Comparison of ENCODE assay signal across 8 cellular contexts in the genomic region with DNA sequence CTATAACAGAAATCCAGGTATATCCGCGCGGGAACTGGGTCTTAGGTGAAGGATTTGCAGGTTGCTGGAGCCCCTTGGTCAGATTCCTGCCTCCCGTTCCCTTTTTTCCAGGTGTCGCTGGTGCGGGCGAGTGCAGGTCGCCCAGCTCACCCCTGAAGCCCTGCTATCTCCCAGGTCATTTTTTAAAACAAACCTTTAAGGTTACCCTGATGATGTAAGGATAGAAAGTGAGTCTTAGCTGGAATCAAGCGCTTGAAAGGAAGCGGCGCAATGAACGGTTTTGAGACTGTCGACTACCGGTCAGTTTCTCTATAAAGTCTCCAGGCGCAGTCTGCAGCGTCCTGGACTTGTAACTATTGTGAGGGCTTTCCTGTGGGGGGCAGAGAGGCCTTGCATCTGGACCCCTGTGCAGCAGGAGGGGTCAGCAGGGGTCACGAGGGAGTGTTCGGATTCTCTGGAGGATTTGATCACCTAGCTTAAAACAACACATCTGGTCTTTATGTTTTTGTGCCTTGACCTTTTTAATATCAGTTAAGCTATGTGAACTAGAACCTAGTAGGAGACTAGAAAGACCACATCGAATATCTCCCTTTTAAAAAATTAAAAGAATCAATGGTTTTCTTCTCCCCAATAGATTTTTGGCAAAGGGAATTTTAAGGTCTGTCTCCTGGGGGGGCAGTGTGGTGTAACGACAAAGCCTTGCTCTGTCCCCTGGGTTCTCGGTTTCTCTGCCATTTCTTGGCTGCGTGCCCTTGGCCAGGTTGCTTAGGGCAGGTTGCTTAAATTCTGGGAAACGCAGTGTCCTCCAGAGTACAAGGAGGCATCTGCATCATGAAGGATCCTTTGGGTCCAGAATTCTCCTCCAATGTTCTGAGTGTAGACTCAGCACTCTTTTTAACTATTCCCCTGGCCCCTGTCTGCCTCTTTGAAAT. TPM values are rescaled to one million over a fixed set of nuclear protein-coding genes. Genes with fewer than 3 reads are reported as not detected.
DNase-seq lines count a peak whose midpoint lies in the region; ATAC-seq and TF ChIP-seq lines count a peak whose summit lies in the region.

No MANE protein-coding gene starts in this region.

- no peak for TF ChIP-seq POLR2A in right lobe of liver (IDR thresholded peaks at IDR 0.05)
- TF ChIP-seq POLR2A in upper lobe of left lung (IDR thresholded peaks at IDR 0.05) = no peak

- ATAC-seq in right lobe of liver (peak; percentile 4 to 25 (median 18)), upper lobe of left lung (ENCODE audit: low FRiP score in 2 of 2) (peak in 1 of 2 donors; percentile 15), HG03442 (IDR thresholded peaks at IDR 0.05; ENCODE audit: unreplicated experiment) (no peak)

- TF ChIP-seq EP300 in upper lobe of left lung (IDR thresholded peaks at IDR 0.05) = no peak

- H3K9ac ChIP-seq in HUES64 (ENCODE audit: low read depth, low read length) = peak overlapping the region; percentile 88

- TF ChIP-seq CTCF in C4-2B (conservative IDR thresholded peaks at IDR 0.05) = no peak; the same call in 1 of the 2 replicates
- TF ChIP-seq CTCF in right lobe of liver (IDR thresholded peaks at IDR 0.05) = no peak
- no peak for TF ChIP-seq CTCF in upper lobe of left lung (IDR thresholded peaks at IDR 0.05)

- no peaks in the 10 kb centered on the region for H3K36me3 ChIP-seq in HUES64 (ENCODE audit: insufficient read depth, low read length)
- no peaks in the 10 kb centered on the region for H3K36me3 ChIP-seq in right lobe of liver
- no peaks in the 10 kb centered on the region for H3K36me3 ChIP-seq in upper lobe of left lung

- H3K9me3 ChIP-seq in HUES64 (ENCODE audit: insufficient read depth, low read depth, low read length) (no peaks in the 10 kb centered on the region), right lobe of liver (no peaks in the 10 kb centered on the region), upper lobe of left lung (no peaks in the 10 kb centered on the region)

- peaks cover 69% of the 10 kb centered on the region for H3K27me3 ChIP-seq in HUES64 (ENCODE audit: insufficient read depth, low read length)
- peaks cover 0 to 15% of the 10 kb centered on the region in 2 donors for H3K27me3 ChIP-seq in right lobe of liver
- H3K27me3 ChIP-seq in upper lobe of left lung = peaks cover 0 to 10% (median 6%) of the 10 kb centered on the region in 4 donors

- in situ Hi-C loops in T47D (cut with HindIII; ENCODE audit: low pct_unique_long_range_greater_than_20kb, low sequenced_read_pairs) = no loop called here

- H3K4me1 ChIP-seq in HUES64 (ENCODE audit: insufficient read depth, low read length) = peaks cover 25% of the 10 kb centered on the region
- peaks cover 0 to 26% (median 6%) of the 10 kb centered on the region in 4 donors for H3K4me1 ChIP-seq in right lobe of liver
- peaks cover 23 to 33% (median 27%) of the 10 kb centered on the region in 4 donors for H3K4me1 ChIP-seq in upper lobe of left lung

- 8% methylated on average over 21 of the region's 23 CpGs for WGBS in HUES64
- WGBS in right lobe of liver (ENCODE audit: insufficient coverage, low coverage, low lambda C conversion rate, missing lambda C conversion rate) = 5% methylated on average over 19 of the region's 23 CpGs
- WGBS in upper lobe of left lung, 2 donors = 2 to 3% methylated on average over 22 to 23 of the region's 23 CpGs

- intact Hi-C loops in right lobe of liver (cut with DNase I) = no loop called here

- DNase-seq in T47D (ENCODE audit: low read depth in 1 of 2, low spot score in 1 of 2) (peak; percentile 13 to 18), right lobe of liver (no peak), upper lobe of left lung (no peak)
- no peak for DNase-seq in stimulated activated CD4-positive, alpha-beta T cell treated with anti-CD3 and anti-CD28 coated beads, Interleukin-15, amount 100 ng/mL, for 24 hours
- no peak for DNase-seq in stimulated activated CD4-positive, alpha-beta T cell treated with anti-CD3 and anti-CD28 coated beads, Interleukin-2, amount 100 ng/mL, for 24 hours

- H3K27ac ChIP-seq in C4-2B = peak overlapping the region; percentile 33
- no peak overlapping the region for H3K27ac ChIP-seq in HUES64 (ENCODE audit: low read depth, low read length)
- H3K27ac ChIP-seq in right lobe of liver = no peak overlapping the region
- H3K27ac ChIP-seq in upper lobe of left lung = peak overlapping the region in 3 of 4 donors; percentile 32 to 74 (median 40)

- H3K4me3 ChIP-seq in HUES64 (ENCODE audit: low read length) (peak overlapping the region; percentile 73), right lobe of liver (peak overlapping the region; percentile 41 to 50 (median 48)), upper lobe of left lung (peak overlapping the region; percentile 40 to 63 (median 53))

RNA-seq across cellular contexts. Expression of a gene that starts 1.7 kb away (rescaled TPM):
- polyA plus RNA-seq in HUES64 (2013, experiment 1 of 2) = 12.3 TPM
- polyA plus RNA-seq in HUES64 (2013, experiment 2 of 2) = 14.4 TPM
- 1 to 10 TPM in 2 of 6 experiments, under 1 TPM in 4; 0.19 to 1.6 (median 0.77) TPM for total RNA-seq in right lobe of liver
- 10 to 100 TPM in 3 of 6 donors, 1 to 10 TPM in 3; 2.8 to 38.7 (median 12.7) TPM for total RNA-seq in upper lobe of left lung

Comparison
In these comparisons a context has a peak if more than half of its experiments do, and no peak if none do; other contexts are left out.
1. H3K27ac ChIP-seq: peak in C4-2B (single experiment) and upper lobe of left lung (3 of 4); none in HUES64 (single experiment) and right lobe of liver (0 of 3).
2. DNase-seq: peak in T47D (2 of 2); none in right lobe of liver (0 of 3), upper lobe of left lung (0 of 2), stimulated activated CD4-positive, alpha-beta T cell treated with anti-CD3 and anti-CD28 coated beads, Interleukin-15, amount 100 ng/mL, for 24 hours (single experiment) and stimulated activated CD4-positive, alpha-beta T cell treated with anti-CD3 and anti-CD28 coated beads, Interleukin-2, amount 100 ng/mL, for 24 hours (0 of 2).
3. Peak in every context shown above with its lines, with median percentiles within 50 percentile points of each other: H3K4me3 ChIP-seq.